ENCODE assay signal across 9 cellular contexts in the genomic region with DNA sequence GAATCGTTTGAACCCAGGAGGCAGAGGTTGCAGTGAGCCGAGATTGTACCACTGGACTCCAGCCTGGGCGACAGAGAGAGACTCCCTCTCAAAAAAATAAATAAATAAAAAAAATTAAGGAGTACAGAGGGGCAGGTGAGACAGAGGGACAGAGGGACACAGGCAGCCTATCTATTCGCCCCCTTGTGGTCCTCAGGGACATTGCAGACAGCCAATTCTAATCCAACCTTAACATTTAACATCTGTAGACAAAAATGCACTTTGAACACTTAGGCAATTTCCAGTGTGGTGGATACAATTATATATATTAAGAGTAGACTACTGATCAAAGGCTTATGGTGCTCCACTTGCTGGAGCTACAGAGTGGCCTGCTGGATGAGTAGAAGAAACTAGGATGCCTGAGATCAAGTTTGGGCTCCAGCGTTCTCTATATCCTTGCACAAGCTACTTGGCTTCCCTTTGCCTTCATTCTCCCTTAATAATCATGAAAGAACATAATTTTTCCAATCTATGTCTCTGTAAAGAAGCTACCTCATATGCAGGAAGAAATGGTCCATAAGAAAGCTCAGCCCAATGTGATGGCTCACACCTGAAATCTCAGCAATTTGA. TPM values are rescaled to one million over a fixed set of nuclear protein-coding genes. Genes with fewer than 3 reads are reported as not detected.
DNase-seq lines count a peak whose midpoint lies in the region; ATAC-seq and TF ChIP-seq lines count a peak whose summit lies in the region.
"Had no signal": no experiment of that assay in that cellular context is flagged by ENCODE, and none has a peak within 500 bp of the region (broad histone marks: within the 10 kb centered on the region; RNA-seq: fewer than 3 reads in every experiment).

No MANE protein-coding gene starts in this region.

- H3K4me1 ChIP-seq in RWPE2 (ENCODE audit: insufficient read depth, poor library complexity, severe bottlenecking) (no peaks in the 10 kb centered on the region), right cardiac atrium (ENCODE audit: control insufficient read depth, insufficient read depth, low read length) (no peaks in the 10 kb centered on the region)

- peak; percentile 85 for TF ChIP-seq CTCF in RWPE2 (IDR thresholded peaks at IDR 0.05; ENCODE audit: poor library complexity, severe bottlenecking)

- H3K27me3 ChIP-seq in RWPE2 (ENCODE audit: insufficient read depth, poor library complexity, severe bottlenecking) (no peaks in the 10 kb centered on the region), right cardiac atrium (ENCODE audit: control insufficient read depth, insufficient read depth) (no peaks in the 10 kb centered on the region)

- H3K9me3 ChIP-seq in RWPE2 (ENCODE audit: severe bottlenecking) = no peaks in the 10 kb centered on the region
- no peaks in the 10 kb centered on the region for H3K9me3 ChIP-seq in right cardiac atrium (ENCODE audit: control insufficient read depth, low read length)

- H3K36me3 ChIP-seq in RWPE2 (ENCODE audit: low read depth) = no peaks in the 10 kb centered on the region

- 64% methylated on average over 5 of the region's 5 CpGs for WGBS in right cardiac atrium

- intact Hi-C loops in right cardiac atrium (cut with DNase I) = no loop called here

- DNase-seq in EH (ENCODE audit: low read depth) (peak; percentile 60), RWPE2 (ENCODE audit: low spot score) (no peak), right cardiac atrium (peak in 2 of 3 donors; percentile 22 to 51), GM19240 (ENCODE audit: insufficient read length, low spot score) (no peak), epidermal melanocyte (ENCODE audit: insufficient read length, low spot score) (no peak)
- peak; percentile 51 for DNase-seq in activated naive CD4-positive, alpha-beta T cell treated with anti-CD3 and anti-CD28 coated beads, Interleukin-2, amount 50 U/mL, for 16 hours
- DNase-seq in stimulated activated CD4-positive, alpha-beta T cell treated with anti-CD3 and anti-CD28 coated beads, Interleukin-2, amount 100 ng/mL, for 4 hours (ENCODE audit: low read depth) = peak; percentile 24

- no peak overlapping the region for H3K27ac ChIP-seq in RWPE2 (ENCODE audit: poor library complexity, severe bottlenecking)
- no peak overlapping the region for H3K27ac ChIP-seq in right cardiac atrium (ENCODE audit: low read length)
- H3K27ac ChIP-seq: SK-N-MC had no signal

- H3K4me3 ChIP-seq in RWPE2 (ENCODE audit: severe bottlenecking) (no peak overlapping the region), right cardiac atrium (ENCODE audit: low read length) (no peak overlapping the region)
- H3K4me3 ChIP-seq: SK-N-MC had no signal

- peak; percentile 70 for ATAC-seq in HG02678 (IDR thresholded peaks at IDR 0.05; ENCODE audit: unreplicated experiment)
- ATAC-seq in RWPE2 (ENCODE audit: low read depth) = peak; percentile 66; the same call in 2 of the 3 replicates
- peak in 1 of 2 donors; percentile 68 for ATAC-seq in right cardiac atrium

RNA-seq across cellular contexts. Expression of gene SMARCAL1, which starts 8.2 kb away (rescaled TPM):
- 10 to 100 TPM in 3 of 4 donors, 1 to 10 TPM in 1; 9.3 to 16.1 (median 14.5) TPM for total RNA-seq in right cardiac atrium
- polyA plus RNA-seq in right cardiac atrium = 10.2 TPM

RNA-seq across cellular contexts. Expression of gene MARCHF4, which starts 31.8 kb away (rescaled TPM):
- under 1 TPM in 1 of 4 donors, not detected in 3; 0.14 TPM for total RNA-seq in right cardiac atrium
- not detected for polyA plus RNA-seq in right cardiac atrium

Comparison
In these comparisons a context has a peak if more than half of its experiments do, and no peak if none do; other contexts are left out.
1. DNase-seq: peak in EH (single experiment), activated naive CD4-positive, alpha-beta T cell treated with anti-CD3 and anti-CD28 coated beads, Interleukin-2, amount 50 U/mL, for 16 hours (single experiment), right cardiac atrium (2 of 3) and stimulated activated CD4-positive, alpha-beta T cell treated with anti-CD3 and anti-CD28 coated beads, Interleukin-2, amount 100 ng/mL, for 4 hours (single experiment); none in RWPE2 (single experiment), GM19240 (single experiment) and epidermal melanocyte (single experiment).